8 cellular contexts compared by ENCODE assay signal in the genomic region with DNA sequence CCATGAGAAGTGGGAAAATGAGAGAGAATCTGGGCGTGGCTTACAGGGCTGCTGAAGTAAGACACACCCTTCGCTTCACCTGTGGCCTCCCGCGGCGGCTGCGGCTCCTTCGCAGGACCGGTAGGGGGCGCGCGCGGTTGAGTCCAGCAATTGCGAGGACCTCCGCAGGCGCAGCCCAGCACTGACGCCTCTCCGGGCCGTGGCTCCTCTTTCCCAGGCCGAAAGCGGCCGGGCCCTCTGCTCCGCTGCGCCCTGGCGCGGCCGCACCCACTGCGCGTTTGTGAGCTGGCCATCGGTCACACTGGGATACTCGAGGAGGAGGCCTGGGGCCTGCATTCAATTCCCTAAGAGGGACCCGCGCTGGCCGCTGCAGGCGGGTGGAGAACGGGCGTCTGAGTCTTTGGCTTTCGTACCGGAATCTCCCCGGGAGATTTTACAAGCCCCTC. TPM values are rescaled to one million over a fixed set of nuclear protein-coding genes. Genes with fewer than 3 reads are reported as not detected.
DNase-seq lines count a peak whose midpoint lies in the region; ATAC-seq and TF ChIP-seq lines count a peak whose summit lies in the region.

A gene (minus strand): TSS at position 215 of the 446 bp plus-strand sequence. CDS start 13,940 bp downstream, outside the sequence.

- H3K4me3 ChIP-seq in GM12865 (ENCODE audit: low read depth, low read length) (peak within 1 kb of the TSS; percentile 39), smooth muscle cell (peak within 1 kb of the TSS; percentile 52)

- TF ChIP-seq CTCF in GM12865 (IDR thresholded peaks at IDR 0.05; ENCODE audit: insufficient read depth, low read depth, low read length, missing control alignments) (peak; percentile 97), WTC11 (IDR thresholded peaks at IDR 0.05) (peak; percentile 97), smooth muscle cell (IDR thresholded peaks at IDR 0.05; ENCODE audit: borderline replicate concordance, insufficient read depth, poor library complexity, severe bottlenecking) (peak; percentile 93)

- no peaks in the 10 kb centered on the region for H3K36me3 Mint-ChIP-seq in WTC11

- H3K4me1 ChIP-seq in smooth muscle cell (ENCODE audit: low read depth): no peaks in the 10 kb centered on the region

- H3K4me3 Mint-ChIP-seq in WTC11: peak within 1 kb of the TSS; percentile 73

- H3K27me3 Mint-ChIP-seq in WTC11 (ENCODE audit: low read depth): peaks cover 27% of the 10 kb centered on the region

- H2AFZ ChIP-seq in smooth muscle cell (ENCODE audit: low read depth): peak within 1 kb of the TSS; percentile 70

- H3K9me3 Mint-ChIP-seq in WTC11: peaks cover 13% of the 10 kb centered on the region

- H3K36me3 ChIP-seq in smooth muscle cell (ENCODE audit: low read depth): no peaks in the 10 kb centered on the region

- 0 out of 2 replicates have a peak, but pooled peaks cover 3% of the 10 kb centered on the region for H3K4me1 Mint-ChIP-seq in WTC11

- H3K79me2 ChIP-seq in smooth muscle cell (ENCODE audit: low read depth): no peaks in the 10 kb centered on the region

- no peaks in the 10 kb centered on the region for H4K20me1 ChIP-seq in smooth muscle cell (ENCODE audit: low read depth)

- H3K27ac ChIP-seq in caudate nucleus (ENCODE audit: low read depth, low read length): peak within 1 kb of the TSS; percentile 84
- H3K27ac ChIP-seq in smooth muscle cell (ENCODE audit: low read depth): no peak within 1 kb of the TSS

- peak within 1 kb of the TSS; percentile 36 for H3K9ac ChIP-seq in smooth muscle cell (ENCODE audit: low read depth)

- DNase-seq in GM12865 (ENCODE audit: low read depth) (peak; percentile 89), NCI-H1436 treated with DMSO at 0.1 percent for 48 hours (lab: John Stamatoyannopoulos, UW) (peak; percentile 20), WTC11 (ENCODE audit: low spot score) (peak; percentile 97), caudate nucleus (lab: John Stamatoyannopoulos, UW) (peak; percentile 6 to 91 (median 77)), iPS-NIHi7 (ENCODE audit: extremely low spot score) (peak; percentile 97), smooth muscle cell (lab: John Stamatoyannopoulos, UW; ENCODE audit: unreplicated experiment) (peak; percentile 34), NCI-H345 (lab: John Stamatoyannopoulos, UW) (no peak)

- no peaks in the 10 kb centered on the region for H3K9me3 ChIP-seq in smooth muscle cell (replicated peaks; ENCODE audit: low read depth)

- peak within 1 kb of the TSS; percentile 87 for H3K4me2 ChIP-seq in smooth muscle cell

- ATAC-seq in HG02610 (IDR thresholded peaks at IDR 0.05; ENCODE audit: unreplicated experiment) (peak; percentile 100), WTC11 (peak; percentile 99)

- H3F3A ChIP-seq in smooth muscle cell (ENCODE audit: low read depth): no peaks in the 10 kb centered on the region

- 12% methylated on average over 38 of the region's 39 CpGs for WGBS in smooth muscle cell (ENCODE audit: low lambda C conversion rate)

- CTCF ChIA-PET in WTC11 (lab: Charles Lee): interaction anchor here (0.6 to 1.4 kb wide), 22 partner anchors 9 to 412 kb away, joined by 3 to 15 read pairs (median 4); a partner anchor contains a TSS

- H3K27ac Mint-ChIP-seq in WTC11: no peak within 1 kb of the TSS; the same call in 1 of the 2 replicates

- H3K27me3 ChIP-seq in smooth muscle cell (ENCODE audit: low read depth): no peaks in the 10 kb centered on the region

- POLR2A ChIA-PET in WTC11 (lab: Charles Lee): interaction anchor here (0.5 kb wide), 1 partner anchor 19 kb away, joined by 4 read pairs; no protein-coding TSS in a partner anchor

TF ChIP-seq in WTC11, 78 proteins besides CTCF, POLR2A, EP300 and RAD21:
- 0 out of 2 replicates have a peak, but pooled peaks have one; percentile 60 for TF ChIP-seq ZNF138 (CRISPR knock-in tag; conservative IDR thresholded peaks at IDR 0.05)
- TF ChIP-seq, protein P1, sequence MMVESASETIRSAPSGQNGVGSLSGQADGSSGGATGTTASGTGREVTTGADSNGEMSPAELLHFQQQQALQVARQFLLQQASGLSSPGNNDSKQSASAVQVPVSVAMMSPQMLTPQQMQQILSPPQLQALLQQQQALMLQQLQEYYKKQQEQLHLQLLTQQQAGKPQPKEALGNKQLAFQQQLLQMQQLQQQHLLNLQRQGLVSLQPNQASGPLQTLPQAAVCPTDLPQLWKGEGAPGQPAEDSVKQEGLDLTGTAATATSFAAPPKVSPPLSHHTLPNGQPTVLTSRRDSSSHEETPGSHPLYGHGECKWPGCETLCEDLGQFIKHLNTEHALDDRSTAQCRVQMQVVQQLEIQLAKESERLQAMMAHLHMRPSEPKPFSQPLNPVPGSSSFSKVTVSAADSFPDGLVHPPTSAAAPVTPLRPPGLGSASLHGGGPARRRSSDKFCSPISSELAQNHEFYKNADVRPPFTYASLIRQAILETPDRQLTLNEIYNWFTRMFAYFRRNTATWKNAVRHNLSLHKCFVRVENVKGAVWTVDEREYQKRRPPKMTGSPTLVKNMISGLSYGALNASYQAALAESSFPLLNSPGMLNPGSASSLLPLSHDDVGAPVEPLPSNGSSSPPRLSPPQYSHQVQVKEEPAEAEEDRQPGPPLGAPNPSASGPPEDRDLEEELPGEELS (CRISPR knock-in tag; IDR thresholded peaks at IDR 0.05): 0 out of 2 replicates have a peak, but pooled peaks have one; percentile 12
- no peak for TF ChIP-seq GRHL2 (CRISPR knock-in tag; IDR thresholded peaks at IDR 0.05; ENCODE audit: insufficient replicate concordance, severe bottlenecking)
- TF ChIP-seq ETV6 (CRISPR knock-in tag; IDR thresholded peaks at IDR 0.05): peak; percentile 78; the same call in 1 of the 2 replicates
- TF ChIP-seq, protein P2, sequence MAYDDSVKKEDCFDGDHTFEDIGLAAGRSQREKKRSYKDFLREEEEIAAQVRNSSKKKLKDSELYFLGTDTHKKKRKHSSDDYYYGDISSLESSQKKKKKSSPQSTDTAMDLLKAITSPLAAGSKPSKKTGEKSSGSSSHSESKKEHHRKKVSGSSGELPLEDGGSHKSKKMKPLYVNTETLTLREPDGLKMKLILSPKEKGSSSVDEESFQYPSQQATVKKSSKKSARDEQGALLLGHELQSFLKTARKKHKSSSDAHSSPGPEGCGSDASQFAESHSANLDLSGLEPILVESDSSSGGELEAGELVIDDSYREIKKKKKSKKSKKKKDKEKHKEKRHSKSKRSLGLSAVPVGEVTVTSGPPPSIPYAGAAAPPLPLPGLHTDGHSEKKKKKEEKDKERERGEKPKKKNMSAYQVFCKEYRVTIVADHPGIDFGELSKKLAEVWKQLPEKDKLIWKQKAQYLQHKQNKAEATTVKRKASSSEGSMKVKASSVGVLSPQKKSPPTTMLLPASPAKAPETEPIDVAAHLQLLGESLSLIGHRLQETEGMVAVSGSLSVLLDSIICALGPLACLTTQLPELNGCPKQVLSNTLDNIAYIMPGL (CRISPR knock-in tag; IDR thresholded peaks at IDR 0.05): peak; percentile 93
- TF ChIP-seq, protein P3, sequence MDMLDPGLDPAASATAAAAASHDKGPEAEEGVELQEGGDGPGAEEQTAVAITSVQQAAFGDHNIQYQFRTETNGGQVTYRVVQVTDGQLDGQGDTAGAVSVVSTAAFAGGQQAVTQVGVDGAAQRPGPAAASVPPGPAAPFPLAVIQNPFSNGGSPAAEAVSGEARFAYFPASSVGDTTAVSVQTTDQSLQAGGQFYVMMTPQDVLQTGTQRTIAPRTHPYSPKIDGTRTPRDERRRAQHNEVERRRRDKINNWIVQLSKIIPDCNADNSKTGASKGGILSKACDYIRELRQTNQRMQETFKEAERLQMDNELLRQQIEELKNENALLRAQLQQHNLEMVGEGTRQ (CRISPR knock-in tag; IDR thresholded peaks at IDR 0.05): 0 out of 2 replicates have a peak, but pooled peaks have one; percentile 17
- TF ChIP-seq FOXK1 (CRISPR knock-in tag; IDR thresholded peaks at IDR 0.05): no peak; the same call in 1 of the 2 replicates
- 0 out of 2 replicates have a peak, but pooled peaks have one; percentile 38 for TF ChIP-seq TP53 (CRISPR knock-in tag; IDR thresholded peaks at IDR 0.05)

RNA-seq across cellular contexts. Expression of the gene that starts here (rescaled TPM):
- total RNA-seq in WTC11 (2021): not detected in 3 replicates
- total RNA-seq in smooth muscle cell: 0.09 TPM in 2 replicates
- not detected in 2 replicates for polyA plus RNA-seq in smooth muscle cell

Comparison
In these comparisons a context has a peak if more than half of its experiments do, and no peak if none do; other contexts are left out.
1. Peak in DNase-seq and ATAC-seq in WTC11; RNA of the gene not detected or under 1 TPM.
2. Peak in DNase-seq, H3K4me3 ChIP-seq, H3K9ac ChIP-seq and H3K4me2 ChIP-seq in smooth muscle cell; RNA of the gene not detected or under 1 TPM.